Comparison of ENCODE assay signal across 15 cellular contexts in genomic region chr7:158749396-158749795, GRCh38. TPM values are rescaled to one million over a fixed set of nuclear protein-coding genes. Genes with fewer than 3 reads are reported as not detected.
DNase-seq lines count a peak whose midpoint lies in the region; ATAC-seq and TF ChIP-seq lines count a peak whose summit lies in the region.
"Had no signal": no experiment of that assay in that cellular context is flagged by ENCODE, and none has a peak within 500 bp of the region (broad histone marks: within the 10 kb centered on the region; RNA-seq: fewer than 3 reads in every experiment).

No MANE protein-coding gene starts in this region.

- no peaks in the 10 kb centered on the region for H3K4me1 Mint-ChIP-seq in activated CD8-positive, alpha-beta T cell treated with anti-CD3 and anti-CD28 coated beads, Interleukin-2, amount 10 ng/mL, durations not matched to agents 7 days and 5 days (ENCODE audit: low read depth)
- peaks cover 5% of the 10 kb centered on the region for H3K4me1 Mint-ChIP-seq in activated CD8-positive, alpha-beta T cell treated with anti-CD3 and anti-CD28 coated beads for 36 hours (ENCODE audit: low read depth)
- no peaks in the 10 kb centered on the region for H3K4me1 Mint-ChIP-seq in activated T-helper 17 cell treated with anti-CD3 and anti-CD28 coated beads, Interleukin-2, amount 50 U/mL, for 72 hours
- H3K4me1 Mint-ChIP-seq in naive thymus-derived CD4-positive, alpha-beta T cell, result peaks cover 0 to 2% (median 0%) of the 10 kb centered on the region in 7 donors

- H3K4me1 ChIP-seq in naive thymus-derived CD4-positive, alpha-beta T cell (ENCODE audit: control insufficient read depth in 2 of 2, insufficient read depth in 2 of 2, low read length in 2 of 2), result no peaks in the 10 kb centered on the region
- H3K4me1 ChIP-seq in upper lobe of right lung, result no peaks in the 10 kb centered on the region

- no peak overlapping the region for H3K4me3 Mint-ChIP-seq in activated CD8-positive, alpha-beta T cell treated with anti-CD3 and anti-CD28 coated beads, Interleukin-2, amount 10 ng/mL, durations not matched to agents 7 days and 5 days
- H3K4me3 Mint-ChIP-seq in activated CD8-positive, alpha-beta T cell treated with anti-CD3 and anti-CD28 coated beads for 36 hours, result no peak overlapping the region
- H3K4me3 Mint-ChIP-seq in activated T-helper 17 cell treated with anti-CD3 and anti-CD28 coated beads, Interleukin-2, amount 50 U/mL, for 72 hours, result no peak overlapping the region
- H3K4me3 Mint-ChIP-seq in naive thymus-derived CD4-positive, alpha-beta T cell, result no peak overlapping the region
- H3K4me3 Mint-ChIP-seq: CD4-positive, alpha-beta memory T cell had no signal

- no peak overlapping the region for H3K27ac Mint-ChIP-seq in activated CD8-positive, alpha-beta T cell treated with anti-CD3 and anti-CD28 coated beads, Interleukin-2, amount 10 ng/mL, durations not matched to agents 7 days and 5 days
- H3K27ac Mint-ChIP-seq in activated CD8-positive, alpha-beta T cell treated with anti-CD3 and anti-CD28 coated beads for 36 hours, result no peak overlapping the region
- peak overlapping the region; percentile 24 for H3K27ac Mint-ChIP-seq in activated T-helper 17 cell treated with anti-CD3 and anti-CD28 coated beads, Interleukin-2, amount 50 U/mL, for 72 hours
- peak overlapping the region in 5 of 9 donors; percentile 17 to 65 (median 36) for H3K27ac Mint-ChIP-seq in naive thymus-derived CD4-positive, alpha-beta T cell

- no peaks in the 10 kb centered on the region for H3K27me3 Mint-ChIP-seq in activated CD8-positive, alpha-beta T cell treated with anti-CD3 and anti-CD28 coated beads, Interleukin-2, amount 10 ng/mL, durations not matched to agents 7 days and 5 days (ENCODE audit: low read depth)
- no peaks in the 10 kb centered on the region for H3K27me3 Mint-ChIP-seq in activated CD8-positive, alpha-beta T cell treated with anti-CD3 and anti-CD28 coated beads for 36 hours
- no peaks in the 10 kb centered on the region for H3K27me3 Mint-ChIP-seq in activated T-helper 17 cell treated with anti-CD3 and anti-CD28 coated beads, Interleukin-2, amount 50 U/mL, for 72 hours
- H3K27me3 Mint-ChIP-seq in naive thymus-derived CD4-positive, alpha-beta T cell, result no peaks in the 10 kb centered on the region
- H3K27me3 Mint-ChIP-seq: CD4-positive, alpha-beta memory T cell had no signal

- intact Hi-C loops in activated CD8-positive, alpha-beta T cell treated with anti-CD3 and anti-CD28 coated beads for 36 hours (cut with micrococcal nuclease), result no loop called here
- intact Hi-C loops in naive thymus-derived CD4-positive, alpha-beta T cell (cut with micrococcal nuclease), result no loop called here
- intact Hi-C loops in upper lobe of right lung (cut with DNase I), result no loop called here

- H3K27ac ChIP-seq in naive thymus-derived CD4-positive, alpha-beta T cell (ENCODE audit: low read depth, low read length), result no peak overlapping the region
- H3K27ac ChIP-seq in upper lobe of right lung, result no peak overlapping the region
- H3K27ac ChIP-seq: GM23248 had no signal

- no peak for TF ChIP-seq CTCF in activated CD8-positive, alpha-beta T cell treated with anti-CD3 and anti-CD28 coated beads for 36 hours (IDR thresholded peaks at IDR 0.05)
- no peak for TF ChIP-seq CTCF in upper lobe of right lung (IDR thresholded peaks at IDR 0.05)

- peaks cover under 1 to 67% (median 10%) of the 10 kb centered on the region in 3 experiments for H3K36me3 ChIP-seq in naive thymus-derived CD4-positive, alpha-beta T cell (ENCODE audit: control insufficient read depth in 2 of 3, insufficient read depth in 3 of 3, low read length in 3 of 3)
- peaks cover 74% of the 10 kb centered on the region for H3K36me3 ChIP-seq in upper lobe of right lung

- H3K9me3 ChIP-seq in naive thymus-derived CD4-positive, alpha-beta T cell (ENCODE audit: control insufficient read depth in 2 of 3, low read length in 3 of 3), result no peaks in the 10 kb centered on the region
- H3K9me3 ChIP-seq in upper lobe of right lung, result no peaks in the 10 kb centered on the region

- H3K4me3 ChIP-seq in naive thymus-derived CD4-positive, alpha-beta T cell (ENCODE audit: low read length), result no peak overlapping the region
- H3K4me3 ChIP-seq in upper lobe of right lung, result no peak overlapping the region
- H3K4me3 ChIP-seq: GM23248 had no signal

- H3K36me3 Mint-ChIP-seq in activated CD8-positive, alpha-beta T cell treated with anti-CD3 and anti-CD28 coated beads, Interleukin-2, amount 10 ng/mL, durations not matched to agents 7 days and 5 days (ENCODE audit: low read depth), result peaks cover 36% of the 10 kb centered on the region
- H3K36me3 Mint-ChIP-seq in activated CD8-positive, alpha-beta T cell treated with anti-CD3 and anti-CD28 coated beads for 36 hours (ENCODE audit: low read depth), result peaks cover 12% of the 10 kb centered on the region
- peaks cover 91% of the 10 kb centered on the region for H3K36me3 Mint-ChIP-seq in activated T-helper 17 cell treated with anti-CD3 and anti-CD28 coated beads, Interleukin-2, amount 50 U/mL, for 72 hours (ENCODE audit: low read depth)
- H3K36me3 Mint-ChIP-seq in naive thymus-derived CD4-positive, alpha-beta T cell, result peaks cover 8 to 36% (median 13%) of the 10 kb centered on the region in 5 donors

- H3K9me3 Mint-ChIP-seq in activated CD8-positive, alpha-beta T cell treated with anti-CD3 and anti-CD28 coated beads, Interleukin-2, amount 10 ng/mL, durations not matched to agents 7 days and 5 days (ENCODE audit: insufficient read depth), result no peaks in the 10 kb centered on the region
- no peaks in the 10 kb centered on the region for H3K9me3 Mint-ChIP-seq in activated CD8-positive, alpha-beta T cell treated with anti-CD3 and anti-CD28 coated beads for 36 hours
- no peaks in the 10 kb centered on the region for H3K9me3 Mint-ChIP-seq in activated T-helper 17 cell treated with anti-CD3 and anti-CD28 coated beads, Interleukin-2, amount 50 U/mL, for 72 hours
- H3K9me3 Mint-ChIP-seq in naive thymus-derived CD4-positive, alpha-beta T cell, result no peaks in the 10 kb centered on the region

- POLR2A ChIA-PET in activated CD8-positive, alpha-beta T cell treated with anti-CD3 and anti-CD28 coated beads, Interleukin-2, amount 10 ng/mL, durations not matched to agents 7 days and 5 days (lab: Charles Lee), result no interaction called here
- POLR2A ChIA-PET in activated CD8-positive, alpha-beta T cell treated with anti-CD3 and anti-CD28 coated beads for 36 hours (lab: Charles Lee), result no interaction called here
- POLR2A ChIA-PET in naive thymus-derived CD4-positive, alpha-beta T cell (lab: Charles Lee), result no interaction called here

- no peak for ATAC-seq in activated CD8-positive, alpha-beta T cell treated with anti-CD3 and anti-CD28 coated beads, Interleukin-2, amount 10 ng/mL, durations not matched to agents 7 days and 5 days
- no peak for ATAC-seq in activated CD8-positive, alpha-beta T cell treated with anti-CD3 and anti-CD28 coated beads for 36 hours
- ATAC-seq in activated T-helper 17 cell treated with anti-CD3 and anti-CD28 coated beads, Interleukin-2, amount 50 U/mL, for 72 hours (replicated peaks), result no peak
- ATAC-seq in naive thymus-derived CD4-positive, alpha-beta T cell, result no peak
- ATAC-seq in GM19023 (IDR thresholded peaks at IDR 0.05; ENCODE audit: unreplicated experiment), result no peak
- no peak for ATAC-seq in upper lobe of right lung

- peak; percentile 13 for DNase-seq in activated CD8-positive, alpha-beta T cell treated with anti-CD3 and anti-CD28 coated beads, Interleukin-2, amount 10 ng/mL, durations not matched to agents 7 days and 5 days
- DNase-seq in activated CD8-positive, alpha-beta T cell treated with anti-CD3 and anti-CD28 coated beads for 36 hours, result no peak
- DNase-seq in naive thymus-derived CD4-positive, alpha-beta T cell, result no peak
- no peak for DNase-seq in upper lobe of right lung
- DNase-seq: C1 segment of cervical spinal cord; Calu3; CD4-positive, alpha-beta memory T cell; COR-L47; DMS153; DND-41; GM23248; H7; HCEC 1CT had no signal

- CTCF ChIA-PET in activated CD8-positive, alpha-beta T cell treated with anti-CD3 and anti-CD28 coated beads, Interleukin-2, amount 10 ng/mL, durations not matched to agents 7 days and 5 days (lab: Charles Lee), result no interaction called here
- CTCF ChIA-PET in activated CD8-positive, alpha-beta T cell treated with anti-CD3 and anti-CD28 coated beads for 36 hours (lab: Charles Lee), result interaction anchor here (0.7 to 1.2 kb wide), 2 partner anchors 98 to 408 kb away, joined by 3 read pairs; no protein-coding TSS in a partner anchor
- CTCF ChIA-PET in naive thymus-derived CD4-positive, alpha-beta T cell (lab: Charles Lee), result no interaction called here

- no peaks in the 10 kb centered on the region for H3K27me3 ChIP-seq in naive thymus-derived CD4-positive, alpha-beta T cell (ENCODE audit: control insufficient read depth in 2 of 2, insufficient read depth in 2 of 2, low read length in 2 of 2)
- H3K27me3 ChIP-seq in upper lobe of right lung, result no peaks in the 10 kb centered on the region

RNA-seq across cellular contexts. Expression of gene NCAPG2, which starts 44.8 kb away (rescaled TPM):
- 100 to 1,000 TPM; 154 TPM for total RNA-seq in activated CD8-positive, alpha-beta T cell treated with anti-CD3 and anti-CD28 coated beads, Interleukin-2, amount 10 ng/mL, durations not matched to agents 7 days and 5 days
- total RNA-seq in activated CD8-positive, alpha-beta T cell treated with anti-CD3 and anti-CD28 coated beads for 36 hours, result 100 to 1,000 TPM; 108 to 113 TPM
- 100 to 1,000 TPM; 129 to 141 TPM for total RNA-seq in activated T-helper 17 cell treated with anti-CD3 and anti-CD28 coated beads, Interleukin-2, amount 50 U/mL, for 72 hours
- 10 to 100 TPM in 1 of 5 experiments, 1 to 10 TPM in 4; 6.0 to 88.7 (median 8.8) TPM for total RNA-seq in naive thymus-derived CD4-positive, alpha-beta T cell
- 1 to 10 TPM; 1.3 to 2.4 TPM for polyA plus RNA-seq in naive thymus-derived CD4-positive, alpha-beta T cell
- 6.5 TPM for total RNA-seq in upper lobe of right lung

Comparison
In these comparisons a context has a peak if more than half of its experiments do, and no peak if none do; other contexts are left out.
1. H3K27ac Mint-ChIP-seq: peak in activated T-helper 17 cell treated with anti-CD3 and anti-CD28 coated beads, Interleukin-2, amount 50 U/mL, for 72 hours (single experiment) and naive thymus-derived CD4-positive, alpha-beta T cell (5 of 9); none in activated CD8-positive, alpha-beta T cell treated with anti-CD3 and anti-CD28 coated beads, Interleukin-2, amount 10 ng/mL, durations not matched to agents 7 days and 5 days (single experiment) and activated CD8-positive, alpha-beta T cell treated with anti-CD3 and anti-CD28 coated beads for 36 hours (single experiment).